In the genomic region with DNA sequence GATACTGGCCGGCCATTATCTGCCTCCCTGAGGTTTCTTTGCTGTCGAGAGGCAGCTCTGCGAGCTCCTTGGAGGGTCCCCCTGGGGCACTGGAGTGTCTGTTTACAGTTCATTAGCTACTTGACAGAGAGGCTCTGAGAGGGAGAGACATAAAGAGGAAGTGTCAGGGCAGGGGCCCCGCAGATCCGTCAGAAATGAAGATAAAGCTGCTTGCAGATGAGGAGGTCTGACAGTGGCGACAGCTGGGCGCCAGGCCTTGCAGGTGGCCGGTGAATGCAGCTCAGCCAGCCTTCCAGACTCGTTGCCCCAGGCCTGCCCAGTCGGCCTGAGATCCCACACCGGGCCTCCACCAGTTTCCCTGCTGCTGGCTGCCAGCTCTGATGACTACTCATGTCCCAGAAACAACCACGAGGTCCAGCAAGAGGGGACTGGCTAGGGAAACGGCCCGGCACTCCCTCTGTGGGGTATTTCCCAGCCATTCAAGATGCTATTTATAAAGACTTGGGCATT, we compare ENCODE assay signal across 1 cellular context.
A peak's percentile ranks its signal among the peaks of the same experiment; 100 is the strongest.
TF ChIP-seq lines count a peak whose summit lies in the region.

No MANE protein-coding gene starts in this region.

TF ChIP-seq in HEK293, 187 proteins besides CTCF, POLR2A, EP300 and RAD21 (continued from another document and continues in another):
- TF ChIP-seq, protein P1, sequence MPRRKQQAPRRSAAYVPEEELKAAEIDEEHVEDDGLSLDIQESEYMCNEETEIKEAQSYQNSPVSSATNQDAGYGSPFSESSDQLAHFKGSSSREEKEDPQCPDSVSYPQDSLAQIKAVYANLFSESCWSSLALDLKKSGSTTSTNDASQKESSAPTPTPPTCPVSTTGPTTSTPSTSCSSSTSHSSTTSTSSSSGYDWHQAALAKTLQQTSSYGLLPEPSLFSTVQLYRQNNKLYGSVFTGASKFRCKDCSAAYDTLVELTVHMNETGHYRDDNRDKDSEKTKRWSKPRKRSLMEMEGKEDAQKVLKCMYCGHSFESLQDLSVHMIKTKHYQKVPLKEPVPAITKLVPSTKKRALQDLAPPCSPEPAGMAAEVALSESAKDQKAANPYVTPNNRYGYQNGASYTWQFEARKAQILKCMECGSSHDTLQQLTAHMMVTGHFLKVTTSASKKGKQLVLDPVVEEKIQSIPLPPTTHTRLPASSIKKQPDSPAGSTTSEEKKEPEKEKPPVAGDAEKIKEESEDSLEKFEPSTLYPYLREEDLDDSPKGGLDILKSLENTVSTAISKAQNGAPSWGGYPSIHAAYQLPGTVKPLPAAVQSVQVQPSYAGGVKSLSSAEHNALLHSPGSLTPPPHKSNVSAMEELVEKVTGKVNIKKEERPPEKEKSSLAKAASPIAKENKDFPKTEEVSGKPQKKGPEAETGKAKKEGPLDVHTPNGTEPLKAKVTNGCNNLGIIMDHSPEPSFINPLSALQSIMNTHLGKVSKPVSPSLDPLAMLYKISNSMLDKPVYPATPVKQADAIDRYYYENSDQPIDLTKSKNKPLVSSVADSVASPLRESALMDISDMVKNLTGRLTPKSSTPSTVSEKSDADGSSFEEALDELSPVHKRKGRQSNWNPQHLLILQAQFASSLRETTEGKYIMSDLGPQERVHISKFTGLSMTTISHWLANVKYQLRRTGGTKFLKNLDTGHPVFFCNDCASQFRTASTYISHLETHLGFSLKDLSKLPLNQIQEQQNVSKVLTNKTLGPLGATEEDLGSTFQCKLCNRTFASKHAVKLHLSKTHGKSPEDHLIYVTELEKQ (tag by site-specific recombination; IDR thresholded peaks at IDR 0.05; ENCODE audit: borderline replicate concordance), result no peak
- TF ChIP-seq ZNF76 (tag by site-specific recombination; IDR thresholded peaks at IDR 0.05; ENCODE audit: borderline replicate concordance, low read depth), result no peak
- peak; percentile 45; the same call in 1 of the 2 replicates for TF ChIP-seq GLIS2 (tag by site-specific recombination; IDR thresholded peaks at IDR 0.05)
- no peak for TF ChIP-seq ZNF610 (tag by site-specific recombination; IDR thresholded peaks at IDR 0.05; ENCODE audit: borderline replicate concordance)
- no peak for TF ChIP-seq ZNF501 (tag by site-specific recombination; IDR thresholded peaks at IDR 0.05)
- TF ChIP-seq, protein P2, sequence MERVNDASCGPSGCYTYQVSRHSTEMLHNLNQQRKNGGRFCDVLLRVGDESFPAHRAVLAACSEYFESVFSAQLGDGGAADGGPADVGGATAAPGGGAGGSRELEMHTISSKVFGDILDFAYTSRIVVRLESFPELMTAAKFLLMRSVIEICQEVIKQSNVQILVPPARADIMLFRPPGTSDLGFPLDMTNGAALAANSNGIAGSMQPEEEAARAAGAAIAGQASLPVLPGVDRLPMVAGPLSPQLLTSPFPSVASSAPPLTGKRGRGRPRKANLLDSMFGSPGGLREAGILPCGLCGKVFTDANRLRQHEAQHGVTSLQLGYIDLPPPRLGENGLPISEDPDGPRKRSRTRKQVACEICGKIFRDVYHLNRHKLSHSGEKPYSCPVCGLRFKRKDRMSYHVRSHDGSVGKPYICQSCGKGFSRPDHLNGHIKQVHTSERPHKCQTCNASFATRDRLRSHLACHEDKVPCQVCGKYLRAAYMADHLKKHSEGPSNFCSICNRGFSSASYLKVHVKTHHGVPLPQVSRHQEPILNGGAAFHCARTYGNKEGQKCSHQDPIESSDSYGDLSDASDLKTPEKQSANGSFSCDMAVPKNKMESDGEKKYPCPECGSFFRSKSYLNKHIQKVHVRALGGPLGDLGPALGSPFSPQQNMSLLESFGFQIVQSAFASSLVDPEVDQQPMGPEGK (tag by site-specific recombination; IDR thresholded peaks at IDR 0.05), result peak; percentile 45; the same call in 1 of the 2 replicates
- no peak for TF ChIP-seq ZNF202 (tag by site-specific recombination; IDR thresholded peaks at IDR 0.05; ENCODE audit: borderline replicate concordance)
- no peak for TF ChIP-seq ZNF561 (tag by site-specific recombination; IDR thresholded peaks at IDR 0.05; ENCODE audit: borderline replicate concordance)
- TF ChIP-seq ZNF600 (tag by site-specific recombination; IDR thresholded peaks at IDR 0.05), result 0 out of 2 replicates have a peak, but pooled peaks have one; percentile 30
- TF ChIP-seq ZNF629 (tag by site-specific recombination; IDR thresholded peaks at IDR 0.05), result no peak
- TF ChIP-seq ZNF529 (tag by site-specific recombination; IDR thresholded peaks at IDR 0.05; ENCODE audit: insufficient replicate concordance), result no peak
- no peak for TF ChIP-seq ZNF138 (tag by site-specific recombination; IDR thresholded peaks at IDR 0.05; ENCODE audit: borderline replicate concordance)
- no peak for TF ChIP-seq ZNF335 (tag by site-specific recombination; conservative IDR thresholded peaks at IDR 0.05)
- no peak for TF ChIP-seq ZNF148 (tag by site-specific recombination; IDR thresholded peaks at IDR 0.05; ENCODE audit: borderline replicate concordance)
- TF ChIP-seq ZNF133 (tag by site-specific recombination; IDR thresholded peaks at IDR 0.05), result no peak
- TF ChIP-seq ZNF350 (tag by site-specific recombination; IDR thresholded peaks at IDR 0.05), result no peak
- 0 out of 2 replicates have a peak, but pooled peaks have one; percentile 45 for TF ChIP-seq ZNF423 (tag by site-specific recombination; IDR thresholded peaks at IDR 0.05)
- TF ChIP-seq KLF17 (tag by site-specific recombination; IDR thresholded peaks at IDR 0.05), result no peak
- no peak for TF ChIP-seq ZBTB49 (tag by site-specific recombination; IDR thresholded peaks at IDR 0.05; ENCODE audit: low read depth)
- TF ChIP-seq MEIS1 (CRISPR knock-in tag; IDR thresholded peaks at IDR 0.05; ENCODE audit: borderline replicate concordance), result no peak
- no peak for TF ChIP-seq ZNF433 (tag by site-specific recombination; IDR thresholded peaks at IDR 0.05; ENCODE audit: low read depth)
- TF ChIP-seq ZNF341 (tag by site-specific recombination; IDR thresholded peaks at IDR 0.05; ENCODE audit: low read depth), result 0 out of 2 replicates have a peak, but pooled peaks have one; percentile 12
- TF ChIP-seq ZXDB (tag by site-specific recombination; IDR thresholded peaks at IDR 0.05), result no peak
- TF ChIP-seq ZNF701 (tag by site-specific recombination; IDR thresholded peaks at IDR 0.05), result no peak
- TF ChIP-seq AEBP2 (tag by site-specific recombination; IDR thresholded peaks at IDR 0.05; ENCODE audit: borderline replicate concordance), result no peak
- no peak for TF ChIP-seq ZSCAN16 (tag by site-specific recombination; IDR thresholded peaks at IDR 0.05)
- no peak for TF ChIP-seq ZNF221 (tag by site-specific recombination; IDR thresholded peaks at IDR 0.05; ENCODE audit: borderline replicate concordance)
- TF ChIP-seq, protein P3, sequence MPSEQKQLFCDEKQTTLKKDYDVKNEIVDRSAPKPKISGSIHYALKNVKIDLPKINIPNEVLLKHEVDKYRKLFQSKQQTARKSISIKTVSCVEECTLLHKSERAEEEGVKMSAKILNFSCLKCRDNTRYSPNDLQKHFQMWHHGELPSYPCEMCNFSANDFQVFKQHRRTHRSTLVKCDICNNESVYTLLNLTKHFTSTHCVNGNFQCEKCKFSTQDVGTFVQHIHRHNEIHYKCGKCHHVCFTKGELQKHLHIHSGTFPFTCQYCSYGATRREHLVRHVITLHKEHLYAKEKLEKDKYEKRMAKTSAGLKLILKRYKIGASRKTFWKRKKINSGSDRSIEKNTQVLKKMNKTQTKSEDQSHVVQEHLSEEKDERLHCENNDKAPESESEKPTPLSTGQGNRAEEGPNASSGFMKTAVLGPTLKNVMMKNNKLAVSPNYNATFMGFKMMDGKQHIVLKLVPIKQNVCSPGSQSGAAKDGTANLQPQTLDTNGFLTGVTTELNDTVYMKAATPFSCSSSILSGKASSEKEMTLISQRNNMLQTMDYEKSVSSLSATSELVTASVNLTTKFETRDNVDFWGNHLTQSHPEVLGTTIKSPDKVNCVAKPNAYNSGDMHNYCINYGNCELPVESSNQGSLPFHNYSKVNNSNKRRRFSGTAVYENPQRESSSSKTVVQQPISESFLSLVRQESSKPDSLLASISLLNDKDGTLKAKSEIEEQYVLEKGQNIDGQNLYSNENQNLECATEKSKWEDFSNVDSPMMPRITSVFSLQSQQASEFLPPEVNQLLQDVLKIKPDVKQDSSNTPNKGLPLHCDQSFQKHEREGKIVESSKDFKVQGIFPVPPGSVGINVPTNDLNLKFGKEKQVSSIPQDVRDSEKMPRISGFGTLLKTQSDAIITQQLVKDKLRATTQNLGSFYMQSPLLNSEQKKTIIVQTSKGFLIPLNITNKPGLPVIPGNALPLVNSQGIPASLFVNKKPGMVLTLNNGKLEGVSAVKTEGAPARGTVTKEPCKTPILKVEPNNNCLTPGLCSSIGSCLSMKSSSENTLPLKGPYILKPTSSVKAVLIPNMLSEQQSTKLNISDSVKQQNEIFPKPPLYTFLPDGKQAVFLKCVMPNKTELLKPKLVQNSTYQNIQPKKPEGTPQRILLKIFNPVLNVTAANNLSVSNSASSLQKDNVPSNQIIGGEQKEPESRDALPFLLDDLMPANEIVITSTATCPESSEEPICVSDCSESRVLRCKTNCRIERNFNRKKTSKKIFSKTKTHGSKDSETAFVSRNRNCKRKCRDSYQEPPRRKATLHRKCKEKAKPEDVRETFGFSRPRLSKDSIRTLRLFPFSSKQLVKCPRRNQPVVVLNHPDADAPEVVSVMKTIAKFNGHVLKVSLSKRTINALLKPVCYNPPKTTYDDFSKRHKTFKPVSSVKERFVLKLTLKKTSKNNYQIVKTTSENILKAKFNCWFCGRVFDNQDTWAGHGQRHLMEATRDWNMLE (tag by site-specific recombination; conservative IDR thresholded peaks at IDR 0.05; ENCODE audit: low read depth), result no peak
- TF ChIP-seq ZNF112 (tag by site-specific recombination; IDR thresholded peaks at IDR 0.05), result no peak
- no peak for TF ChIP-seq ZFP37 (tag by site-specific recombination; IDR thresholded peaks at IDR 0.05)
- TF ChIP-seq ATF2 (tag by site-specific recombination; IDR thresholded peaks at IDR 0.05; ENCODE audit: low read depth), result no peak
- TF ChIP-seq ZNF544 (tag by site-specific recombination; IDR thresholded peaks at IDR 0.05), result no peak
- no peak for TF ChIP-seq ZNF514 (tag by site-specific recombination; IDR thresholded peaks at IDR 0.05)
- TF ChIP-seq ZNF324 (tag by site-specific recombination; IDR thresholded peaks at IDR 0.05), result no peak
- 0 out of 2 replicates have a peak, but pooled peaks have one; percentile 23 for TF ChIP-seq ZBTB20 (tag by site-specific recombination; IDR thresholded peaks at IDR 0.05)
- TF ChIP-seq ZBTB17 (tag by site-specific recombination; IDR thresholded peaks at IDR 0.05), result peak; percentile 49; the same call in 1 of the 2 replicates
